ENCODE assay signal across 8 cellular contexts in genomic region chr12:120234643-120235368, GRCh38. TPM values are rescaled to one million over a fixed set of nuclear protein-coding genes. Genes with fewer than 3 reads are reported as not detected.
DNase-seq lines count a peak whose midpoint lies in the region; ATAC-seq and TF ChIP-seq lines count a peak whose summit lies in the region.

No MANE protein-coding gene starts in this region.

- POLR2A ChIA-PET in AG04449 (lab: Yijun Ruan, JAX) = interaction anchor here (0.6 to 5.2 kb wide), 11 partner anchors 8 to 57 kb away, joined by 3 to 59 read pairs (median 7); partner anchors contain the start of genes PXN, RNU4-1, RNU4-2 and RPLP0

- peak overlapping the region; percentile 20 for H3K4me3 ChIP-seq in AG04449 (ENCODE audit: low read depth, low read length)
- H3K4me3 ChIP-seq in GM12875 (ENCODE audit: low read depth, low read length) = no peak overlapping the region
- no peak overlapping the region for H3K4me3 ChIP-seq in OCI-LY1 (ENCODE audit: low read depth, low read length, poor library complexity, severe bottlenecking)
- H3K4me3 ChIP-seq in right lobe of liver = no peak overlapping the region
- H3K4me3 ChIP-seq in suprapubic skin = no peak overlapping the region

- H3K4me1 ChIP-seq in OCI-LY1 (ENCODE audit: insufficient read depth, low read length, severe bottlenecking) = no peaks in the 10 kb centered on the region
- peaks cover 0 to 47% (median 32%) of the 10 kb centered on the region in 4 donors for H3K4me1 ChIP-seq in right lobe of liver
- peaks cover 100% of the 10 kb centered on the region for H3K4me1 ChIP-seq in suprapubic skin

- H3K27ac ChIP-seq in OCI-LY1 (ENCODE audit: low read depth, low read length, poor library complexity, severe bottlenecking) = no peak overlapping the region
- peak overlapping the region; percentile 21 to 65 (median 55) for H3K27ac ChIP-seq in right lobe of liver
- peak overlapping the region; percentile 86 for H3K27ac ChIP-seq in suprapubic skin

- no peaks in the 10 kb centered on the region for H4K20me1 ChIP-seq in OCI-LY1 (ENCODE audit: insufficient read depth, low read length)

- H3K9me3 ChIP-seq in OCI-LY1 (ENCODE audit: low read length) (no peaks in the 10 kb centered on the region), right lobe of liver (no peaks in the 10 kb centered on the region), suprapubic skin (no peaks in the 10 kb centered on the region)

- H3K9me2 ChIP-seq in OCI-LY1 (ENCODE audit: low read depth, low read length) = no peaks in the 10 kb centered on the region

- H3K36me3 ChIP-seq in OCI-LY1 (ENCODE audit: insufficient read depth, low read length) = no peaks in the 10 kb centered on the region
- peaks cover 0 to 2% (median 0%) of the 10 kb centered on the region in 4 donors for H3K36me3 ChIP-seq in right lobe of liver
- no peaks in the 10 kb centered on the region for H3K36me3 ChIP-seq in suprapubic skin

- peak; percentile 88 for DNase-seq in AG04449 (ENCODE audit: low read depth, low spot score)
- DNase-seq in dedifferentiated amniotic fluid mesenchymal stem cell (ENCODE audit: extremely low spot score) = peak; percentile 94
- DNase-seq in right lobe of liver = peak; percentile 74 to 81 (median 79)
- peak; percentile 94 for DNase-seq in suprapubic skin (ENCODE audit: low spot score in 2 of 2)
- DNase-seq in activated effector memory CD4-positive, alpha-beta T cell treated with anti-CD3 and anti-CD28 coated beads, Interleukin-2, amount 50 U/mL, for 16 hours = no peak
- no peak for DNase-seq in NOMO-1 treated with DMSO at 0.1 percent for 48 hours (lab: John Stamatoyannopoulos, UW; ENCODE audit: unreplicated experiment)

- intact Hi-C loops in right lobe of liver (cut with DNase I) = no loop called here

- CTCF ChIA-PET in AG04449 (lab: Yijun Ruan, JAX) = interaction anchor here (0.6 to 25.2 kb wide), 10 partner anchors 9 to 67 kb away, joined by 3 to 412 read pairs (median 3); partner anchors contain the start of genes PXN and RPLP0

- peak; percentile 71 to 81 (median 76) for ATAC-seq in right lobe of liver

- TF ChIP-seq POLR2A in right lobe of liver (IDR thresholded peaks at IDR 0.05) (no peak), suprapubic skin (IDR thresholded peaks at IDR 0.05) (peak in 1 of 2 donors; percentile 37)

- TF ChIP-seq CTCF in AG04449 (IDR thresholded peaks at IDR 0.05; ENCODE audit: insufficient read depth, low read length, missing control alignments) = peak; percentile 66
- TF ChIP-seq CTCF in GM12875 (IDR thresholded peaks at IDR 0.05; ENCODE audit: borderline replicate concordance, insufficient read depth, low read depth, low read length) = peak; percentile 28; the same call in 1 of the 2 replicates
- 0 out of 2 replicates have a peak, but pooled peaks have one; percentile 11 for TF ChIP-seq CTCF in OCI-LY1 (IDR thresholded peaks at IDR 0.05; ENCODE audit: low read length)
- TF ChIP-seq CTCF in right lobe of liver (IDR thresholded peaks at IDR 0.05) = peak; percentile 35 to 54 (median 52)
- peak; percentile 12 to 43 for TF ChIP-seq CTCF in suprapubic skin (IDR thresholded peaks at IDR 0.05)

- whole genome bisulfite sequencing in right lobe of liver (ENCODE audit: insufficient coverage, low coverage, low lambda C conversion rate, missing lambda C conversion rate) = 79% methylated on average over 6 of the region's 13 CpGs
- WGBS in suprapubic skin = 26% methylated on average over 13 of the region's 13 CpGs

- H2AFZ ChIP-seq in OCI-LY1 (ENCODE audit: low read length) = no peak overlapping the region

- H3K27me3 ChIP-seq in OCI-LY1 (ENCODE audit: insufficient read depth, low read length) (no peaks in the 10 kb centered on the region), right lobe of liver (no peaks in the 10 kb centered on the region), suprapubic skin (no peaks in the 10 kb centered on the region)

- H3K4me2 ChIP-seq in OCI-LY1 (ENCODE audit: low read length) = no peak overlapping the region

- H3K9ac ChIP-seq in OCI-LY1 (ENCODE audit: low read length) = no peak overlapping the region

- no peaks in the 10 kb centered on the region for H3F3A ChIP-seq in OCI-LY1 (ENCODE audit: insufficient read depth, low read length)

- TF ChIP-seq EP300 in suprapubic skin (IDR thresholded peaks at IDR 0.05) = no peak

- H3K79me2 ChIP-seq in OCI-LY1 (ENCODE audit: insufficient read depth, low read length) = no peaks in the 10 kb centered on the region

RNA-seq across cellular contexts. Expression of gene PXN, which starts 30.7 kb away (rescaled TPM):
- total RNA-seq in right lobe of liver (10 to 100 TPM; 15.1 to 32.6 (median 24.1) TPM), suprapubic skin (10 to 100 TPM; 37.2 to 63.7 (median 51.6) TPM)

RNA-seq across cellular contexts. Expression of gene RPLP0, which starts 33.9 kb away (rescaled TPM):
- total RNA-seq in right lobe of liver = 1,000 to 10,000 TPM in 2 of 6 experiments, 100 to 1,000 TPM in 4; 549 to 1,070 (median 665) TPM
- 1,000 to 10,000 TPM; 1,993 to 4,861 (median 3,987) TPM for total RNA-seq in suprapubic skin

RNA-seq across cellular contexts. Expression of gene GCN1, which starts 40.3 kb away (rescaled TPM):
- 10 to 100 TPM; 29.9 to 62.8 (median 39.4) TPM for total RNA-seq in right lobe of liver
- total RNA-seq in suprapubic skin = 100 to 1,000 TPM in 2 of 4 donors, 10 to 100 TPM in 2; 62.0 to 310 (median 101) TPM

RNA-seq across cellular contexts. Expression of gene RNU4-2, which starts 56.9 kb away (rescaled TPM):
- 1,000 to 10,000 TPM in 4 of 6 experiments, under 1 TPM in 2; under 0.01 to 8,070 (median 3,211) TPM for total RNA-seq in right lobe of liver
- total RNA-seq in suprapubic skin = under 1 TPM; under 0.01 TPM

RNA-seq across cellular contexts. Expression of gene RNU4-1, which starts 58.2 kb away (rescaled TPM):
- 1,000 to 10,000 TPM in 4 of 6 experiments, under 1 TPM in 1, not detected in 1; under 0.01 to 2,710 (median 2,128) TPM for total RNA-seq in right lobe of liver
- total RNA-seq in suprapubic skin = not detected

Comparison
In these comparisons a context has a peak if more than half of its experiments do, and no peak if none do; other contexts are left out.
1. DNase-seq: peak in AG04449 (single experiment), dedifferentiated amniotic fluid mesenchymal stem cell (single experiment), right lobe of liver (3 of 3) and suprapubic skin (2 of 2); none in activated effector memory CD4-positive, alpha-beta T cell treated with anti-CD3 and anti-CD28 coated beads, Interleukin-2, amount 50 U/mL, for 16 hours (single experiment) and NOMO-1 treated with DMSO at 0.1 percent for 48 hours (single experiment).
2. CTCF ChIP-seq: peak in every context shown above with its lines; median percentile 66 in AG04449; 52 in right lobe of liver; 28 in GM12875; 28 in suprapubic skin; 11 in OCI-LY1.